In the genomic region with DNA sequence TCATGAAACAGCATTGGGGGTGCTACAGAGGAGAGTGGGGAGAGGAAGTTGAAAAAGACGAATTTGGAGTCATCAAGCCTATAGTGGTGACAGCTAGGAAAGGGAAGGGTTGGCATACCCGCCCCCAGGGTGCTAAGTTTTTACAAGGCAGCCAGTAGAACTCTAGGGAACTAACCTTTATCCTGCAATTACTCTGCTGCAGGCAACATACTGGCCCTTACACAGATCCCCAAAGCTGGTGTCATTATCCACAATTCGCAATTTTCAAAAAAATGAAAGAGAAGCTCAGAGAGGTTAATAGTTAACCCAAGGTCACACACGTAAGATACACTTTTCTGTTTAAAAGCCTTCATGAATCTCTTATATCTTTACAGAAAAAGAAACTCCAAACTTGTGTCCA, we compare ENCODE assay signal across 23 cellular contexts. TPM values are rescaled to one million over a fixed set of nuclear protein-coding genes. Genes with fewer than 3 reads are reported as not detected.
A peak's percentile ranks its signal among the peaks of the same experiment; 100 is the strongest.
DNase-seq lines count a peak whose midpoint lies in the region; ATAC-seq, FAIRE-seq and TF ChIP-seq lines count a peak whose summit lies in the region.
"Had no signal": no experiment of that assay in that cellular context is flagged by ENCODE, and none has a peak within 500 bp of the region (broad histone marks: within the 10 kb centered on the region; RNA-seq: fewer than 3 reads in every experiment).

No MANE protein-coding gene starts in this region.

- in situ Hi-C loops in HepG2 (cut with HindIII; ENCODE audit: extremely low pct_ligation_motif_present, low pct_unique_long_range_greater_than_20kb): no loop called here

- intact Hi-C loops in HepG2 (cut with micrococcal nuclease; ENCODE audit: unreplicated experiment) (no loop called here), upper lobe of right lung (cut with DNase I) (no loop called here)

- no TSS peak for BruUV-seq in HepG2 (replicated peaks; lab: Mats Ljungman, UMichigan)

- H3K9me3 ChIP-seq in HepG2 (ENCODE audit: low read length): no peaks in the 10 kb centered on the region
- no peaks in the 10 kb centered on the region for H3K9me3 ChIP-seq in upper lobe of right lung
- H3K9me3 ChIP-seq: BE2C; BLaER1 treated with 17β-estradiol and CSF1 and Interleukin-3, amounts not matched to agents 10 nM and 100 nM; HAP-1 had no signal

- FAIRE-seq in HepG2 (lab: Jason Lieb, UNC) (no peak), GM19239 (lab: Jason Lieb, UNC) (no peak)
- FAIRE-seq: A204.1, D721Med, GM12878, H54 had no signal

- TF ChIP-seq EP300 in HepG2 (IDR thresholded peaks at IDR 0.05; ENCODE audit: low read depth in 2 of 2, low read length in 2 of 2) (no peak), HepG2 (CRISPR knock-in tag; IDR thresholded peaks at IDR 0.05; ENCODE audit: borderline replicate concordance) (no peak)

- no peak overlapping the region for H2AFZ ChIP-seq in HepG2 (ENCODE audit: low read length)

- H3K4me1 ChIP-seq in HepG2 (ENCODE audit: insufficient read depth, low read length) (peaks cover 22% of the 10 kb centered on the region), upper lobe of right lung (no peaks in the 10 kb centered on the region)
- H3K4me1 ChIP-seq: BLaER1 treated with 17β-estradiol and CSF1 and Interleukin-3, amounts not matched to agents 10 nM and 100 nM; HAP-1 had no signal

- no peak overlapping the region for H3K4me3 ChIP-seq in NB4 (ENCODE audit: low read depth, low read length)
- H3K4me3 ChIP-seq in HepG2 (replicated peaks in 1 of 3; ENCODE audit: insufficient read depth in 1 of 3, low read depth in 2 of 3, low read length in 3 of 3): no peak overlapping the region
- H3K4me3 ChIP-seq in upper lobe of right lung: no peak overlapping the region
- H3K4me3 ChIP-seq: BLaER1 treated with 17β-estradiol and CSF1 and Interleukin-3, amounts not matched to agents 10 nM and 100 nM; GM12878; HAP-1 had no signal

- H3K4me2 ChIP-seq in HepG2 (ENCODE audit: low read depth, low read length): peak overlapping the region; percentile 18; the same call in 1 of the 2 replicates
- H3K4me2 ChIP-seq: BLaER1 treated with 17β-estradiol and CSF1 and Interleukin-3, amounts not matched to agents 10 nM and 100 nM had no signal

- no peak for TF ChIP-seq CTCF in NB4 (IDR thresholded peaks at IDR 0.05; ENCODE audit: low read depth, low read length)
- TF ChIP-seq CTCF in VCaP (conservative IDR thresholded peaks at IDR 0.05): no peak
- no peak for TF ChIP-seq CTCF in HepG2 (CRISPR knock-in tag; IDR thresholded peaks at IDR 0.05)
- no peak for TF ChIP-seq CTCF in upper lobe of right lung (IDR thresholded peaks at IDR 0.05)

- CTCF ChIA-PET in HepG2 (lab: Yijun Ruan, JAX; ENCODE audit: low intra/inter-chr PET ratio, low total read pairs): no interaction called here

- no peak overlapping the region for H3K9ac ChIP-seq in HepG2 (ENCODE audit: insufficient read depth, low read depth, low read length)
- H3K9ac ChIP-seq: BLaER1 treated with 17β-estradiol and CSF1 and Interleukin-3, amounts not matched to agents 10 nM and 100 nM had no signal

- DNase-seq in NB4 (ENCODE audit: low read depth) (peak; percentile 23), HepG2 (ENCODE audit: low spot score) (no peak), upper lobe of right lung (no peak), mucosa of gallbladder (ENCODE audit: low spot score) (no peak), GM19239 (ENCODE audit: insufficient read length, low spot score) (no peak), OCI-M2 (lab: John Stamatoyannopoulos, UW; ENCODE audit: unreplicated experiment) (no peak)
- DNase-seq: BE2C; CD4-positive, alpha-beta T cell; CD8-positive, alpha-beta memory T cell; DMS 273 treated with DMSO at 0.1 percent for 48 hours; DMS79; EL; GDM1; GOT3; HFFc6 had no signal

- H4K20me1 ChIP-seq in HepG2 (ENCODE audit: insufficient read depth, low read length): no peaks in the 10 kb centered on the region; the same call in 1 of the 2 replicates
- H4K20me1 ChIP-seq: BLaER1 treated with 17β-estradiol and CSF1 and Interleukin-3, amounts not matched to agents 10 nM and 100 nM had no signal

- ATAC-seq in HepG2 (peak; percentile 29; the same call in 2 of the 3 replicates), upper lobe of right lung (peak; percentile 20)
- ATAC-seq: GM12878 had no signal

- no peak for TF ChIP-seq RAD21 in HepG2 (CRISPR knock-in tag; IDR thresholded peaks at IDR 0.05)

- 0 out of 5 replicates have a peak, but pooled peaks cover 0 to 3% of the 10 kb centered on the region in 2 experiments for H3K27me3 ChIP-seq in HepG2 (ENCODE audit: control insufficient read depth in 1 of 2, insufficient read depth in 2 of 2, low read length in 2 of 2)
- no peaks in the 10 kb centered on the region for H3K27me3 ChIP-seq in upper lobe of right lung
- H3K27me3 ChIP-seq: BE2C; BLaER1 treated with 17β-estradiol and CSF1 and Interleukin-3, amounts not matched to agents 10 nM and 100 nM had no signal

- WGBS in HepG2 (ENCODE audit: low lambda C conversion rate): 11% methylated on average over 4 of the region's 4 CpGs

- H3K36me3 ChIP-seq in HepG2 (replicated peaks in 1 of 2; ENCODE audit: control insufficient read depth in 1 of 2, insufficient read depth in 2 of 2, low read length in 2 of 2): no peaks in the 10 kb centered on the region
- H3K36me3 ChIP-seq in upper lobe of right lung: no peaks in the 10 kb centered on the region
- H3K36me3 ChIP-seq: BE2C; BLaER1 treated with 17β-estradiol and CSF1 and Interleukin-3, amounts not matched to agents 10 nM and 100 nM; HAP-1 had no signal

- POLR2A ChIA-PET in HepG2 (lab: Yijun Ruan, JAX): interaction anchor here (2.0 kb wide), 1 partner anchor 14 kb away, joined by 9 read pairs; a partner anchor contains a TSS

- H3K79me2 ChIP-seq in HepG2 (ENCODE audit: insufficient read depth, low read length): no peaks in the 10 kb centered on the region

- peak overlapping the region; percentile 65 for H3K27ac ChIP-seq in VCaP
- H3K27ac ChIP-seq in HepG2 (ENCODE audit: extremely low read length, insufficient read depth, low read length): no peak overlapping the region
- no peak overlapping the region for H3K27ac ChIP-seq in upper lobe of right lung
- H3K27ac ChIP-seq: 22Rv1; BLaER1 treated with 17β-estradiol and CSF1 and Interleukin-3, amounts not matched to agents 10 nM and 100 nM had no signal

- TF ChIP-seq POLR2A in NB4 (IDR thresholded peaks at IDR 0.05; ENCODE audit: extremely low read depth, insufficient read length) (no peak), HepG2 (IDR thresholded peaks at IDR 0.05; ENCODE audit: insufficient read depth in 1 of 2, low read depth in 2 of 2, low read length in 2 of 2) (no peak)

TF ChIP-seq in HepG2, 621 proteins besides CTCF, POLR2A, EP300 and RAD21 (continues in another document):
- TF ChIP-seq, protein P1, sequence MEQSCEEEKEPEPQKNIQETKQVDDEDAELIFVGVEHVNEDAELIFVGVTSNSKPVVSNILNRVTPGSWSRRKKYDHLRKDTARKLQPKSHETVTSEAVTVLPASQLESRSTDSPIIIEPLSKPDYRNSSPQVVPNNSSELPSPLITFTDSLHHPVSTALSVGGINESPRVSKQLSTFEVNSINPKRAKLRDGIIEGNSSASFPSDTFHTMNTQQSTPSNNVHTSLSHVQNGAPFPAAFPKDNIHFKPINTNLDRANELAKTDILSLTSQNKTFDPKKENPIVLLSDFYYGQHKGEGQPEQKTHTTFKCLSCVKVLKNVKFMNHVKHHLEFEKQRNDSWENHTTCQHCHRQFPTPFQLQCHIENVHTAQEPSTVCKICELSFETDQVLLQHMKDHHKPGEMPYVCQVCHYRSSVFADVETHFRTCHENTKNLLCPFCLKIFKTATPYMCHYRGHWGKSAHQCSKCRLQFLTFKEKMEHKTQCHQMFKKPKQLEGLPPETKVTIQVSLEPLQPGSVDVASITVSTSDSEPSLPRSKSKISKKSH (CRISPR knock-in tag; IDR thresholded peaks at IDR 0.05; ENCODE audit: borderline replicate concordance): no peak
- TF ChIP-seq SMARCC2 (IDR thresholded peaks at IDR 0.05) (no peak), PITX1 (CRISPR knock-in tag; IDR thresholded peaks at IDR 0.05) (no peak), ZBTB38 (CRISPR knock-in tag; IDR thresholded peaks at IDR 0.05) (no peak), ZNF335 (CRISPR knock-in tag; IDR thresholded peaks at IDR 0.05) (no peak), ZNF205 (CRISPR knock-in tag; IDR thresholded peaks at IDR 0.05) (no peak), GTF3A (CRISPR knock-in tag; conservative IDR thresholded peaks at IDR 0.05) (no peak), ZNF570 (CRISPR knock-in tag; IDR thresholded peaks at IDR 0.05; ENCODE audit: borderline replicate concordance) (no peak), YY1 (IDR thresholded peaks at IDR 0.05; ENCODE audit: insufficient read depth, insufficient replicate concordance, low read depth, low read length) (no peak), CBX5 (CRISPR knock-in tag; IDR thresholded peaks at IDR 0.05; ENCODE audit: borderline replicate concordance) (no peak), ZNF256 (CRISPR knock-in tag; conservative IDR thresholded peaks at IDR 0.05) (no peak), DNMT3B (CRISPR knock-in tag; conservative IDR thresholded peaks at IDR 0.05) (no peak), FOSL1 (CRISPR knock-in tag; IDR thresholded peaks at IDR 0.05; ENCODE audit: borderline replicate concordance) (no peak)

RNA-seq across cellular contexts. Expression of a gene that starts 14.3 kb away (rescaled TPM):
- total RNA-seq in HepG2 (2016; rRNA removed; fragmentation: Illumina TruSeq; extraction: Trizol) (10.8 and 17.1 TPM in 2 replicates), upper lobe of right lung (12.0 TPM), mucosa of gallbladder (10.7 TPM)
- 1.7 and 2.6 TPM in 2 replicates for total RNA-seq in HepG2 (2016; cell fraction: cytosol; rRNA removed; fragmentation: Illumina TruSeq; extraction: Trizol; ENCODE audit: low read depth)
- total RNA-seq in HepG2 (2016; cell fraction: insoluble cytoplasmic fraction; rRNA removed; fragmentation: Illumina TruSeq; extraction: Trizol): 10.6 and 17.5 TPM in 2 replicates
- 6.0 and 6.2 TPM in 2 replicates for total RNA-seq in HepG2 (2016; cell fraction: membrane; rRNA removed; fragmentation: Illumina TruSeq; extraction: Trizol)
- 20.5 and 23.5 TPM in 2 replicates for total RNA-seq in HepG2 (2016; cell fraction: nucleus; rRNA removed; fragmentation: Illumina TruSeq; extraction: Trizol)
- polyA plus RNA-seq in HepG2 (2011; rRNA removed): 13.2 and 17.8 TPM in 2 replicates
- polyA plus RNA-seq in HepG2 (2011; cell fraction: cytosol; rRNA removed): 9.1 and 10.5 TPM in 2 replicates
- 17.4 and 25.2 TPM in 2 replicates for polyA plus RNA-seq in HepG2 (2011; cell fraction: nucleus; rRNA removed)
- polyA plus RNA-seq in HepG2 (2012): 8.8 and 9.4 TPM in 2 replicates
- 2.2 and 3.0 TPM in 2 replicates for polyA plus RNA-seq in HepG2 (2016; cell fraction: cytosol; fragmentation: Illumina TruSeq; extraction: Trizol; ENCODE audit: low read depth)
- 9.1 and 9.9 TPM in 2 replicates for polyA plus RNA-seq in HepG2 (2016; cell fraction: insoluble cytoplasmic fraction; fragmentation: Illumina TruSeq; extraction: Trizol; ENCODE audit: low read depth)
- 3.4 and 3.9 TPM in 2 replicates for polyA plus RNA-seq in HepG2 (2016; cell fraction: membrane; fragmentation: Illumina TruSeq; extraction: Trizol; ENCODE audit: low read depth)
- 40.7 and 42.9 TPM in 2 replicates for polyA plus RNA-seq in HepG2 (2016; cell fraction: nucleus; fragmentation: Illumina TruSeq; extraction: Trizol; ENCODE audit: insufficient read depth, low read depth)
- polyA minus RNA-seq in HepG2 (2011; rRNA and poly(A)+ RNA removed; ENCODE audit: low replicate concordance): 30.7 and 61.9 TPM in 2 replicates
- polyA minus RNA-seq in HepG2 (2011; cell fraction: cytosol; rRNA and poly(A)+ RNA removed): 8.2 and 14.1 TPM in 2 replicates
- 18.3 and 24.1 TPM in 2 replicates for polyA minus RNA-seq in HepG2 (2011; cell fraction: nucleus; rRNA and poly(A)+ RNA removed)
